In the genomic region with DNA sequence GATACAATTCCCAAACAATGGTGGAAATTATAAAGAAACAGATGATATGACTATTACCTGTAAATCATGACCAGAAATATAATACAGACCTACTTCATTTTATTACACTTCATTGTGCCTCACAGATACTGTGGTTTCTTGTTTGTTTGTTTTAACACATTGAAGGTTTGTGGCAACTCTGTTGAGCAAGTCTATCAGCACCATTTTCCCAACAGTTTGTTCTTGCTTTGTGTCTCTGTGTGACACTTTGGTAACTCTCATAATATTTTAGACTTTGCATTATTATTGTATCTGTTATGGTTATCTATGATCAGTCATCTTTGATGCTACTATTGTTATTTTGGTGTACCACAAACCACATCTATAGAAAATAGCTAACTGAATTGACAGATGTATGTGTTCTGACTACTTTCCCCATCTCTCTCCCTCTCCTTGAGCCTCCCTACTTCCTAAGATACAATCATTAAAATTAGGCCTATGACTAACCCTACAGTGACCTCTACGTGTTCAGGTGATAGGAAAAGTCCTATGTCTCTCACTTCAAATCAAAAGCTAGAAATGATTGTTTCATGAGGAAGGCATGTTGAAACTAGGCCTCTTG, we compare ENCODE assay signal across 17 cellular contexts. TPM values are rescaled to one million over a fixed set of nuclear protein-coding genes. Genes with fewer than 3 reads are reported as not detected.
DNase-seq lines count a peak whose midpoint lies in the region; ATAC-seq, FAIRE-seq and TF ChIP-seq lines count a peak whose summit lies in the region.
"Had no signal": no experiment of that assay in that cellular context is flagged by ENCODE, and none has a peak within 500 bp of the region (broad histone marks: within the 10 kb centered on the region; RNA-seq: fewer than 3 reads in every experiment).

No MANE protein-coding gene starts in this region.

- H4K20me1 ChIP-seq in GM12878 (ENCODE audit: control insufficient read depth, insufficient read depth) = no peaks in the 10 kb centered on the region

- TF ChIP-seq CTCF in GM06990 (IDR thresholded peaks at IDR 0.05; ENCODE audit: insufficient read depth, low read length, poor library complexity, severe bottlenecking) (no peak), GM12878 (IDR thresholded peaks at IDR 0.05 in 2 of 3, conservative IDR thresholded peaks at IDR 0.05 in 1 of 3; ENCODE audit: control insufficient read depth in 2 of 3, extremely low read depth in 1 of 3, insufficient read depth in 1 of 3, low read depth in 3 of 3, low read length in 3 of 3) (no peak), heart right ventricle (IDR thresholded peaks at IDR 0.05) (no peak)

- RAD21 ChIA-PET in GM12878 (lab: Charles Lee; ENCODE audit: unreplicated experiment) = interaction anchor here (0.6 to 1.2 kb wide), 2 partner anchors 18 to 51 kb away, joined by 3 to 4 read pairs; no protein-coding TSS in a partner anchor

- no TSS peak for BruUV-seq in GM12878 (replicated peaks; lab: Mats Ljungman, UMichigan)

- H3K36me3 ChIP-seq in GM06990 (ENCODE audit: control insufficient read depth, insufficient read depth, low read length) (no peaks in the 10 kb centered on the region), GM12878 (ENCODE audit: control insufficient read depth in 2 of 2, insufficient read depth in 2 of 2, low read length in 1 of 2) (no peaks in the 10 kb centered on the region), heart right ventricle (peaks cover 0 to 8% (median 0%) of the 10 kb centered on the region in 9 donors)
- H3K36me3 ChIP-seq: HAP-1, neutrophil, WERI-Rb-1 had no signal

- POLR2A ChIA-PET in GM12878 (lab: Charles Lee) = interaction anchor here (0.6 kb wide), 2 partner anchors 259 to 450 kb away, joined by 4 to 5 read pairs; no protein-coding TSS in a partner anchor

- in situ Hi-C loops in GM12878 (cut with MboI) = no loop called here

- intact Hi-C loops in GM12878 (cut with micrococcal nuclease; ENCODE audit: unreplicated experiment) = no loop called here
- intact Hi-C loops in heart right ventricle (cut with DNase I) = no loop called here
- intact Hi-C loops in posterior cingulate gyrus (cut with DNase I) = no loop called here

- no peak for TF ChIP-seq RAD21 in GM12878 (IDR thresholded peaks at IDR 0.05; ENCODE audit: insufficient read depth, low read depth, low read length)

- H3K4me1 ChIP-seq in GM12878 (ENCODE audit: control insufficient read depth, insufficient read depth, low read length) (no peaks in the 10 kb centered on the region), heart right ventricle (peaks cover 0 to 9% (median 0%) of the 10 kb centered on the region in 9 donors)
- H3K4me1 ChIP-seq: HAP-1 had no signal

- TF ChIP-seq POLR2A in GM12878 (IDR thresholded peaks at IDR 0.05; ENCODE audit: low read depth, low read length) = no peak

- H3K27me3 ChIP-seq in GM06990 (replicated peaks; ENCODE audit: control insufficient read depth, insufficient read depth, low read length) (no peaks in the 10 kb centered on the region), GM12878 (replicated peaks in 1 of 2; ENCODE audit: control insufficient read depth in 2 of 2, insufficient read depth in 2 of 2, low read length in 1 of 2) (no peaks in the 10 kb centered on the region), heart right ventricle (no peaks in the 10 kb centered on the region)
- H3K27me3 ChIP-seq: neutrophil had no signal

- H3K9ac ChIP-seq in GM12878 (ENCODE audit: control insufficient read depth, insufficient read depth, low read length) = no peak overlapping the region

- DNase-seq in GM06990 (ENCODE audit: extremely low read depth, insufficient read length) (peak; percentile 9), GM12878 (ENCODE audit: low read depth, low spot score) (no peak), heart right ventricle (no peak), retina (no peak), posterior cingulate gyrus (no peak), iPS-NIHi7 (ENCODE audit: extremely low spot score) (no peak)
- DNase-seq: activated effector memory CD4-positive, alpha-beta T cell treated with Interleukin-2 at 50 U/mL for 16 hours; GF-D8; hypothalamus; NCI-H1930; WERI-Rb-1 had no signal

- ATAC-seq in GM18868 (IDR thresholded peaks at IDR 0.05; ENCODE audit: unreplicated experiment) (peak; percentile 76), HG02981 (IDR thresholded peaks at IDR 0.05; ENCODE audit: unreplicated experiment) (peak; percentile 81), GM12878 (peak; percentile 75), heart right ventricle (no peak)

- CTCF ChIA-PET in GM12878 (lab: Yijun Ruan, JAX) = interaction anchor here (1.1 to 1.6 kb wide), 4 partner anchors 13 to 349 kb away, joined by 3 to 6 read pairs (median 5); no protein-coding TSS in a partner anchor

- TF ChIP-seq EP300 in GM12878 (IDR thresholded peaks at IDR 0.05; ENCODE audit: borderline replicate concordance in 1 of 2, control insufficient read depth in 1 of 2, low read depth in 2 of 2, low read length in 2 of 2) = no peak

- H3K4me3 ChIP-seq in GM06990 (replicated peaks; ENCODE audit: low read depth, low read length) (no peak overlapping the region), GM12878 (no peak overlapping the region), heart right ventricle (no peak overlapping the region)
- H3K4me3 ChIP-seq: HAP-1, SK-N-MC had no signal

- no peaks in the 10 kb centered on the region for H3K9me3 ChIP-seq in GM12878 (replicated peaks; ENCODE audit: control insufficient read depth, insufficient read depth, low read length)
- no peaks in the 10 kb centered on the region for H3K9me3 ChIP-seq in heart right ventricle
- H3K9me3 ChIP-seq: HAP-1, neutrophil had no signal

- WGBS in GM12878 (ENCODE audit: insufficient coverage, insufficient replicate concordance, low lambda C conversion rate, missing lambda C conversion rate) = 0% methylated on average over 1 of the region's 1 CpG
- WGBS in heart right ventricle, 2 donors = 73 to 80% methylated on average over 1 of the region's 1 CpG

- H3K79me2 ChIP-seq in GM12878 (ENCODE audit: control insufficient read depth, insufficient read depth, low read length) = no peaks in the 10 kb centered on the region

- no peak for FAIRE-seq in GM12878 (lab: Jason Lieb, UNC)
- FAIRE-seq: bronchial epithelial cell had no signal

- H2AFZ ChIP-seq in GM12878 (ENCODE audit: control insufficient read depth, low read depth, low read length) = no peak overlapping the region

- H3K27ac ChIP-seq in GM12878 (ENCODE audit: control insufficient read depth, insufficient read depth) (no peak overlapping the region), heart right ventricle (no peak overlapping the region)
- H3K27ac ChIP-seq: neutrophil, SK-N-MC, WERI-Rb-1 had no signal

- SMC1A ChIA-PET in GM12878 (lab: Charles Lee; ENCODE audit: uncharacterized antibody, unreplicated experiment) = interaction anchor here (0.8 to 4.1 kb wide), 5 partner anchors 10 to 86 kb away, joined by 3 to 16 read pairs (median 5); no protein-coding TSS in a partner anchor

- H3K4me2 ChIP-seq in GM12878 (ENCODE audit: control insufficient read depth, insufficient read depth) = no peak overlapping the region

TF ChIP-seq in GM12878, 131 proteins besides CTCF, POLR2A, EP300 and RAD21 (continues in another document):
- peak; percentile 30; the same call in 1 of the 2 replicates for TF ChIP-seq MTA2 (IDR thresholded peaks at IDR 0.05; ENCODE audit: low read depth)
- TF ChIP-seq NRF1 (conservative IDR thresholded peaks at IDR 0.05; ENCODE audit: low read depth, low read length) = no peak
- peak; percentile 82 for TF ChIP-seq TCF7 (IDR thresholded peaks at IDR 0.05; ENCODE audit: borderline replicate concordance)
- peak; percentile 31 to 48; a peak in 1 of 4 replicates for TF ChIP-seq IKZF2 (IDR thresholded peaks at IDR 0.05)
- TF ChIP-seq, protein P1, sequence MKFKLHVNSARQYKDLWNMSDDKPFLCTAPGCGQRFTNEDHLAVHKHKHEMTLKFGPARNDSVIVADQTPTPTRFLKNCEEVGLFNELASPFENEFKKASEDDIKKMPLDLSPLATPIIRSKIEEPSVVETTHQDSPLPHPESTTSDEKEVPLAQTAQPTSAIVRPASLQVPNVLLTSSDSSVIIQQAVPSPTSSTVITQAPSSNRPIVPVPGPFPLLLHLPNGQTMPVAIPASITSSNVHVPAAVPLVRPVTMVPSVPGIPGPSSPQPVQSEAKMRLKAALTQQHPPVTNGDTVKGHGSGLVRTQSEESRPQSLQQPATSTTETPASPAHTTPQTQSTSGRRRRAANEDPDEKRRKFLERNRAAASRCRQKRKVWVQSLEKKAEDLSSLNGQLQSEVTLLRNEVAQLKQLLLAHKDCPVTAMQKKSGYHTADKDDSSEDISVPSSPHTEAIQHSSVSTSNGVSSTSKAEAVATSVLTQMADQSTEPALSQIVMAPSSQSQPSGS (IDR thresholded peaks at IDR 0.05; ENCODE audit: low read length) = peak; percentile 48

RNA-seq across cellular contexts. Expression of a gene that starts 49.1 kb away (rescaled TPM):
- 26.3 and 26.4 TPM in 2 replicates for total RNA-seq in GM12878 (2013; cell fraction: nucleolus; rRNA removed)
- total RNA-seq in GM12878 (2014; rRNA removed) = 24.4 and 27.5 TPM in 2 replicates
- 20.1 and 21.5 TPM in 2 replicates for total RNA-seq in GM12878 (2014; rRNA removed; fragmentation: Illumina TruSeq; extraction: Trizol)
- total RNA-seq in GM12878 (2021) = 20.8 and 21.1 TPM in 2 replicates
- polyA plus RNA-seq in GM12878 (2011; ENCODE audit: low read depth) = 9.1 TPM
- polyA plus RNA-seq in GM12878 (2011; rRNA removed) = 56.9 and 74.1 TPM in 2 replicates
- 24.8 and 25.1 TPM in 2 replicates for polyA plus RNA-seq in GM12878 (2011; cell fraction: cytosol; rRNA removed)
- polyA plus RNA-seq in GM12878 (2011; cell fraction: nucleus; rRNA removed) = 31.8 and 40.7 TPM in 2 replicates
- 12.3 and 14.8 TPM in 2 replicates for polyA plus RNA-seq in GM12878 (2012)
- polyA plus RNA-seq in GM12878 (2014; fragmentation: Illumina TruSeq; extraction: Trizol) = 18.5 and 22.2 TPM in 2 replicates
- 10 to 100 TPM in 1 of 2 experiments, 1 to 10 TPM in 1; 5.8 to 13.5 TPM for polyA plus RNA-seq in GM12878 (2014; fragmentation: Nextera tagmentation; extraction: Ambion mirVana)
- 16.7 and 19.1 TPM in 2 replicates for polyA plus RNA-seq in GM12878 (2014; rRNA removed)
- 10 to 100 TPM in 1 of 2 experiments, 1 to 10 TPM in 1; 4.7 to 21.8 TPM for polyA plus RNA-seq in GM12878 (2016; fragmentation: Nextera tagmentation; extraction: Ambion mirVana)
- polyA minus RNA-seq in GM12878 (2011; rRNA and poly(A)+ RNA removed) = 35.7 and 37.6 TPM in 2 replicates
- 13.1 and 14.7 TPM in 2 replicates for polyA minus RNA-seq in GM12878 (2011; cell fraction: cytosol; rRNA and poly(A)+ RNA removed)
- 32.2 and 45.7 TPM in 2 replicates for polyA minus RNA-seq in GM12878 (2011; cell fraction: nucleus; rRNA and poly(A)+ RNA removed)
- 1 to 10 TPM; 3.0 to 6.8 (median 5.1) TPM for total RNA-seq in heart right ventricle
- polyA plus RNA-seq in heart right ventricle = 1 to 10 TPM; 2.8 to 2.9 TPM

Comparison
In these comparisons a context has a peak if more than half of its experiments do, and no peak if none do; other contexts are left out.
1. ATAC-seq: peak in GM18868 (single experiment), HG02981 (single experiment) and GM12878 (single experiment); none in heart right ventricle (0 of 8).